In genomic region chr5:153525536-153525935, GRCh38 we compare ENCODE assay signal across 23 cellular contexts. TPM values are rescaled to one million over a fixed set of nuclear protein-coding genes. Genes with fewer than 3 reads are reported as not detected.
A peak's percentile ranks its signal among the peaks of the same experiment; 100 is the strongest.
DNase-seq lines count a peak whose midpoint lies in the region; ATAC-seq, FAIRE-seq and TF ChIP-seq lines count a peak whose summit lies in the region.
"Had no signal": no experiment of that assay in that cellular context is flagged by ENCODE, and none has a peak within 500 bp of the region (broad histone marks: within the 10 kb centered on the region; RNA-seq: fewer than 3 reads in every experiment).

No MANE protein-coding gene starts in this region.

- H3K4me3 ChIP-seq in breast epithelium (no peak overlapping the region), astrocyte (ENCODE audit: insufficient read depth, low read depth, low read length) (no peak overlapping the region), dorsolateral prefrontal cortex (no peak overlapping the region)
- H3K4me3 ChIP-seq: BLaER1, GM23248 had no signal

- no peak overlapping the region for H3K4me2 ChIP-seq in astrocyte (ENCODE audit: low read length)
- H3K4me2 ChIP-seq: BLaER1 had no signal

- H3K9me3 ChIP-seq in breast epithelium (no peaks in the 10 kb centered on the region), astrocyte (ENCODE audit: insufficient read depth, low read depth, low read length) (no peaks in the 10 kb centered on the region)
- H3K9me3 ChIP-seq: BLaER1, Caco-2 had no signal

- H3K79me2 ChIP-seq in astrocyte (ENCODE audit: insufficient read depth, low read length), result no peaks in the 10 kb centered on the region

- H3K27me3 ChIP-seq in breast epithelium (no peaks in the 10 kb centered on the region), astrocyte (ENCODE audit: insufficient read depth, low read length) (no peaks in the 10 kb centered on the region), dorsolateral prefrontal cortex (no peaks in the 10 kb centered on the region)
- H3K27me3 ChIP-seq: BLaER1 had no signal

- no peak overlapping the region for H3K9ac ChIP-seq in astrocyte (ENCODE audit: low read length)
- H3K9ac ChIP-seq: BLaER1, GM23248 had no signal

- H3K36me3 ChIP-seq in breast epithelium (no peaks in the 10 kb centered on the region), astrocyte (ENCODE audit: insufficient read depth, low read length) (no peaks in the 10 kb centered on the region)
- H3K36me3 ChIP-seq: BLaER1 had no signal

- H3K27ac Mint-ChIP-seq in MCF 10A (ENCODE audit: low read depth, unreplicated experiment) (peak overlapping the region; percentile 40), astrocyte (ENCODE audit: unreplicated experiment) (peak overlapping the region; percentile 24), osteocyte (ENCODE audit: unreplicated experiment) (peak overlapping the region; percentile 28)
- H3K27ac Mint-ChIP-seq: B cell; CD4-positive, CD25-positive, alpha-beta regulatory T cell; CD8-positive, alpha-beta T cell had no signal

- H3K4me1 Mint-ChIP-seq in MCF 10A (ENCODE audit: insufficient read depth, unreplicated experiment) (peaks cover 15% of the 10 kb centered on the region), astrocyte (ENCODE audit: low read depth, unreplicated experiment) (peaks cover 16% of the 10 kb centered on the region), osteocyte (ENCODE audit: unreplicated experiment) (peaks cover 64% of the 10 kb centered on the region)
- H3K4me1 Mint-ChIP-seq: B cell; CD4-positive, CD25-positive, alpha-beta regulatory T cell had no signal

- no peak for TF ChIP-seq POLR2A in breast epithelium (IDR thresholded peaks at IDR 0.05)

- no peaks in the 10 kb centered on the region for H3K27me3 Mint-ChIP-seq in MCF 10A (ENCODE audit: insufficient read depth, unreplicated experiment)
- no peaks in the 10 kb centered on the region for H3K27me3 Mint-ChIP-seq in astrocyte (ENCODE audit: low read depth, unreplicated experiment)
- no peaks in the 10 kb centered on the region for H3K27me3 Mint-ChIP-seq in osteocyte (ENCODE audit: unreplicated experiment)

- no peaks in the 10 kb centered on the region for H3K4me1 ChIP-seq in breast epithelium
- peaks cover 22% of the 10 kb centered on the region for H3K4me1 ChIP-seq in astrocyte (ENCODE audit: insufficient read depth, low read length)
- H3K4me1 ChIP-seq: BLaER1, Caco-2 had no signal

- no peak for ATAC-seq in GM21528 (IDR thresholded peaks at IDR 0.05; ENCODE audit: low FRiP score, unreplicated experiment)
- ATAC-seq: CD8-positive, alpha-beta T cell had no signal

- no peaks in the 10 kb centered on the region for H3K36me3 Mint-ChIP-seq in MCF 10A (ENCODE audit: insufficient read depth, unreplicated experiment)
- no peaks in the 10 kb centered on the region for H3K36me3 Mint-ChIP-seq in astrocyte (ENCODE audit: low read depth, unreplicated experiment)
- no peaks in the 10 kb centered on the region for H3K36me3 Mint-ChIP-seq in osteocyte (ENCODE audit: unreplicated experiment)
- H3K36me3 Mint-ChIP-seq: CD4-positive, CD25-positive, alpha-beta regulatory T cell; CD8-positive, alpha-beta T cell had no signal

- BruUV-seq in MCF 10A (replicated peaks; lab: Mats Ljungman, UMichigan), result no TSS peak

- no peak for FAIRE-seq in astrocyte (lab: Jason Lieb, UNC)
- FAIRE-seq: A204.1, G401.6, GM12892, H1 had no signal

- intact Hi-C loops in MCF 10A (cut with micrococcal nuclease) (loop anchor here (2.0 kb wide), 1 partner anchor 103 kb away; no protein-coding TSS in a partner anchor), breast epithelium (cut with DNase I; ENCODE audit: low total_unique reads) (no loop called here), dorsolateral prefrontal cortex (cut with DNase I) (no loop called here)

- POLR2A ChIA-PET in MCF 10A (lab: Yijun Ruan, JAX), result no interaction called here

- H3K27ac ChIP-seq in breast epithelium (no peak overlapping the region), astrocyte (ENCODE audit: low read depth, low read length) (no peak overlapping the region), dorsolateral prefrontal cortex (no peak overlapping the region)
- H3K27ac ChIP-seq: 22Rv1, BLaER1, C4-2B, GM23248 had no signal

- H3K9me3 Mint-ChIP-seq in MCF 10A (ENCODE audit: unreplicated experiment) (no peaks in the 10 kb centered on the region), astrocyte (ENCODE audit: unreplicated experiment) (no peaks in the 10 kb centered on the region), osteocyte (ENCODE audit: unreplicated experiment) (no peaks in the 10 kb centered on the region)
- H3K9me3 Mint-ChIP-seq: CD8-positive, alpha-beta T cell had no signal

- H4K20me1 ChIP-seq in astrocyte (ENCODE audit: insufficient read depth, low read length), result no peaks in the 10 kb centered on the region
- H4K20me1 ChIP-seq: BLaER1 had no signal

- CTCF ChIA-PET in MCF 10A (lab: Yijun Ruan, JAX), result interaction anchor here (1.5 to 1.6 kb wide), 2 partner anchors 16 to 104 kb away, joined by 3 read pairs; no protein-coding TSS in a partner anchor

- H2AFZ ChIP-seq in astrocyte (ENCODE audit: low read depth, low read length), result no peak overlapping the region
- H2AFZ ChIP-seq: GM23248 had no signal

- no peak for TF ChIP-seq CTCF in MCF 10A (IDR thresholded peaks at IDR 0.05; ENCODE audit: unreplicated experiment)
- TF ChIP-seq CTCF in breast epithelium (IDR thresholded peaks at IDR 0.05), result no peak
- TF ChIP-seq CTCF in astrocyte (IDR thresholded peaks at IDR 0.05; ENCODE audit: insufficient read depth, low read depth, low read length), result no peak
- no peak for TF ChIP-seq CTCF in osteocyte (IDR thresholded peaks at IDR 0.05)
- no peak for TF ChIP-seq CTCF in dorsolateral prefrontal cortex (IDR thresholded peaks at IDR 0.05 in 54 of 56, conservative IDR thresholded peaks at IDR 0.05 in 2 of 56; ENCODE audit: low read depth in 1 of 56, partially characterized antibody in 56 of 56)

- DNase-seq in MCF 10A (ENCODE audit: unreplicated experiment) (no peak), breast epithelium (ENCODE audit: low spot score in 2 of 2) (no peak), astrocyte (ENCODE audit: low read depth) (peak; percentile 54), osteocyte (ENCODE audit: extremely low spot score, unreplicated experiment) (no peak), dorsolateral prefrontal cortex (no peak), hippocampal formation (lab: John Stamatoyannopoulos, UW) (no peak)
- DNase-seq: Caco-2; CD4-positive, CD25-positive, alpha-beta regulatory T cell; CD8-positive, alpha-beta T cell; DMS153; DND-41; GM23248; H7; HCEC 1CT had no signal

- H3K4me3 Mint-ChIP-seq in MCF 10A (ENCODE audit: unreplicated experiment) (no peak overlapping the region), astrocyte (ENCODE audit: unreplicated experiment) (no peak overlapping the region), osteocyte (ENCODE audit: unreplicated experiment) (no peak overlapping the region)
- H3K4me3 Mint-ChIP-seq: B cell; CD4-positive, CD25-positive, alpha-beta regulatory T cell; CD8-positive, alpha-beta T cell had no signal

RNA-seq across cellular contexts. Expression of gene GRIA1, which starts 35.1 kb away (rescaled TPM):
- total RNA-seq in MCF 10A (2022) (not detected in 2 replicates), breast epithelium (under 1 TPM in 2 of 3 donors, not detected in 1; 0.33 to 0.88 TPM), astrocyte (4.2 and 5.4 TPM in 2 replicates), osteocyte (48.1 and 48.8 TPM in 2 replicates), dorsolateral prefrontal cortex (100 to 1,000 TPM in 51 of 120 experiments, 10 to 100 TPM in 69; 36.1 to 169 (median 98.1) TPM)
- total RNA-seq: B cell; Caco-2; CD4-positive, CD25-positive, alpha-beta regulatory T cell; CD8-positive, alpha-beta T cell had no signal
